ENCODE assay signal across 8 cellular contexts in the genomic region with DNA sequence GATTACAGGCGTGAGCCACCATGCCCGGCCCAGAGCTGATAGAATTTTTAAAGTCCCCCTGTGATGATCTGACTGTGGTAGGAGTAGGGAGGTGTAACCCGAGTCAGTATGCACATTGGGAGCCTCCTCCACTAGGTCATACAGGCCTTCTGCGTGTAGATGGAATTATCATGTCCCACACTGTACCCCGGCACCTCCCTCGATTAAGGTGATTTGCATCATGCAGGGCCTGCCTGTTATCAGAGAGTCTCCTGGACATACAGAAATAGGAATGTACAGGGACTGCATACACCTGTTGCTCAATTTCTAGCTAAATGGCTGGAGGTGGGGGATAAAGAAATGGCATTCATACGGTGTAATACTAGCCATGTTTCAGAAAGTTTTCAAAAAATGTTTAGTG. TPM values are rescaled to one million over a fixed set of nuclear protein-coding genes. Genes with fewer than 3 reads are reported as not detected.
A peak's percentile ranks its signal among the peaks of the same experiment; 100 is the strongest.
DNase-seq lines count a peak whose midpoint lies in the region; ATAC-seq, FAIRE-seq and TF ChIP-seq lines count a peak whose summit lies in the region.

No MANE protein-coding gene starts in this region.

- WGBS in psoas muscle, 3 donors = 82 to 83% (median 83%) methylated on average over 7 of the region's 7 CpGs

- peaks cover 9% of the 10 kb centered on the region for H3K4me1 ChIP-seq in psoas muscle

- DNase-seq in GM12892 (ENCODE audit: insufficient read length) (no peak), OCI-M1 (lab: John Stamatoyannopoulos, UW) (peak; percentile 44), endothelial cell (ENCODE audit: low spot score) (no peak), psoas muscle (no peak), nucleus accumbens (lab: John Stamatoyannopoulos, UW) (no peak), kidney tubule cell (ENCODE audit: low spot score) (no peak), NCI-H2171 treated with DMSO at 0.1 percent for 48 hours (lab: John Stamatoyannopoulos, UW) (no peak)

- no peaks in the 10 kb centered on the region for H3K9me3 Mint-ChIP-seq in endothelial cell (ENCODE audit: unreplicated experiment)

- peak overlapping the region; percentile 100 for H3K4me3 Mint-ChIP-seq in endothelial cell (ENCODE audit: unreplicated experiment)

- H3K27ac Mint-ChIP-seq in endothelial cell (ENCODE audit: unreplicated experiment) = peak overlapping the region; percentile 100

- peaks cover 11% of the 10 kb centered on the region for H3K27me3 Mint-ChIP-seq in endothelial cell (ENCODE audit: unreplicated experiment)

- H3K4me3 ChIP-seq in psoas muscle = peak overlapping the region; percentile 89

- peaks cover 2 to 40% of the 10 kb centered on the region in 2 donors for H3K36me3 ChIP-seq in psoas muscle (ENCODE audit: insufficient read depth in 1 of 2, low read depth in 1 of 2)

- FAIRE-seq in GM12892 (lab: Jason Lieb, UNC) = peak; percentile 24

- H3K4me1 Mint-ChIP-seq in endothelial cell (ENCODE audit: unreplicated experiment) = peaks cover 23% of the 10 kb centered on the region

- peaks cover 45% of the 10 kb centered on the region for H3K36me3 Mint-ChIP-seq in endothelial cell (ENCODE audit: low read depth, unreplicated experiment)

- peak overlapping the region; percentile 93 for H3K27ac ChIP-seq in psoas muscle

- H3K27me3 ChIP-seq in psoas muscle (ENCODE audit: insufficient read depth in 3 of 3, low read length in 2 of 3) = peaks cover 0 to 1% (median 0%) of the 10 kb centered on the region in 3 donors

- TF ChIP-seq POLR2A in GM12892 (IDR thresholded peaks at IDR 0.05; ENCODE audit: low read depth, low read length) = no peak

- H3K9me3 ChIP-seq in psoas muscle = peaks cover 18% of the 10 kb centered on the region

- ATAC-seq in psoas muscle (no peak), GM21825 (IDR thresholded peaks at IDR 0.05; ENCODE audit: unreplicated experiment) (no peak)

- TF ChIP-seq CTCF in endothelial cell (IDR thresholded peaks at IDR 0.05; ENCODE audit: unreplicated experiment) (no peak), psoas muscle (IDR thresholded peaks at IDR 0.05) (no peak)

- intact Hi-C loops in psoas muscle (cut with DNase I) = no loop called here

RNA-seq across cellular contexts. Expression of a gene that starts 0.9 kb away (rescaled TPM):
- 36.2 TPM for polyA plus RNA-seq in GM12892 (2012; ENCODE audit: missing spikeins)
- total RNA-seq in endothelial cell (ENCODE audit: unreplicated experiment) = 40.6 TPM
- total RNA-seq in psoas muscle = 10 to 100 TPM; 13.9 to 33.3 (median 16.4) TPM
- 10 to 100 TPM; 29.5 to 81.0 (median 77.4) TPM for polyA plus RNA-seq in psoas muscle

RNA-seq across cellular contexts. Expression of a gene that starts 22.5 kb away (rescaled TPM):
- 1.8 TPM for polyA plus RNA-seq in GM12892 (2012; ENCODE audit: missing spikeins)
- 3.2 TPM for total RNA-seq in endothelial cell (ENCODE audit: unreplicated experiment)
- 1 to 10 TPM; 2.0 to 3.1 (median 2.4) TPM for total RNA-seq in psoas muscle
- polyA plus RNA-seq in psoas muscle = 1 to 10 TPM; 1.1 to 1.8 (median 1.8) TPM

RNA-seq across cellular contexts. Expression of a gene that starts 25.5 kb away (rescaled TPM):
- polyA plus RNA-seq in GM12892 (2012; ENCODE audit: missing spikeins) = 2.1 TPM
- total RNA-seq in endothelial cell (ENCODE audit: unreplicated experiment) = 11.2 TPM
- 1 to 10 TPM; 1.5 to 2.5 (median 2.0) TPM for total RNA-seq in psoas muscle
- polyA plus RNA-seq in psoas muscle = 1 to 10 TPM in 1 of 3 donors, under 1 TPM in 2; 0.35 to 1.3 (median 0.86) TPM

RNA-seq across cellular contexts. Expression of a gene that starts 49.0 kb away (rescaled TPM):
- 4.8 TPM for polyA plus RNA-seq in GM12892 (2012; ENCODE audit: missing spikeins)
- total RNA-seq in endothelial cell (ENCODE audit: unreplicated experiment) = 41.9 TPM
- 1 to 10 TPM; 1.6 to 5.4 (median 3.8) TPM for total RNA-seq in psoas muscle
- polyA plus RNA-seq in psoas muscle = 10 to 100 TPM in 2 of 3 donors, 1 to 10 TPM in 1; 5.2 to 12.0 (median 10.0) TPM

RNA-seq across cellular contexts. Expression of a gene that starts 58.3 kb away (rescaled TPM):
- polyA plus RNA-seq in GM12892 (2012; ENCODE audit: missing spikeins) = 0.36 TPM
- total RNA-seq in endothelial cell (ENCODE audit: unreplicated experiment) = 3.6 TPM
- total RNA-seq in psoas muscle = under 1 TPM; 0.08 to 0.30 (median 0.18) TPM
- polyA plus RNA-seq in psoas muscle = under 1 TPM; 0.13 to 0.43 (median 0.30) TPM
